ENCODE assay signal across 13 cellular contexts in the genomic region with DNA sequence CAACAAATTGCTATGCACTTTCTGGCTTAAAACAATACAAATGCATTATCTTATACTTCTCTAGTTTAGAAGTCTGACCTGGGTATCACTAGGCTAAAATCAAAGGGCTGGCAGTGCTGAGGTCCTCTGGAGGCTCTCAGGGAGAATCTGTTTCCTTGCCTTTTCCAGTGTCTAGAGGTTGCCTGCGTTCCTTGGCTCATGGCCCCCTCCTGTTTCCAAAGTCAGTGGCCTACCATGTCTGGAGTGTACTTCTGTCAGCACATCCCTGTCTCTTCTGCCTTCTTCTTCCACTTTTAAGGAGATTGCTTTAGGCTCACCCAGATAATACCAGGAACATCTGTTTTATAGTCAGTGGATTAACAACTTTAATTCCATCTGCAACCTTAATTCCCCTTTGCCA. TPM values are rescaled to one million over a fixed set of nuclear protein-coding genes. Genes with fewer than 3 reads are reported as not detected.
A peak's percentile ranks its signal among the peaks of the same experiment; 100 is the strongest.
DNase-seq lines count a peak whose midpoint lies in the region; ATAC-seq and TF ChIP-seq lines count a peak whose summit lies in the region.
"Had no signal": no experiment of that assay in that cellular context is flagged by ENCODE, and none has a peak within 500 bp of the region (broad histone marks: within the 10 kb centered on the region; RNA-seq: fewer than 3 reads in every experiment).

No MANE protein-coding gene starts in this region.

- H3K4me1 Mint-ChIP-seq in CD8-positive, alpha-beta memory T cell = peaks cover 55 to 83% (median 83%) of the 10 kb centered on the region in 3 donors
- peaks cover 41% of the 10 kb centered on the region for H3K4me1 Mint-ChIP-seq in MCF 10A (ENCODE audit: insufficient read depth, unreplicated experiment)

- WGBS in psoas muscle, 3 donors = 90 to 100% (median 96%) methylated on average over 1 of the region's 1 CpG

- H3K9me2 ChIP-seq in DOHH2 (replicated peaks; ENCODE audit: control insufficient read depth, low read length) = no peaks in the 10 kb centered on the region

- TF ChIP-seq CTCF in DOHH2 (IDR thresholded peaks at IDR 0.05; ENCODE audit: low read depth, low read length, poor library complexity, severe bottlenecking) (no peak), WERI-Rb-1 (IDR thresholded peaks at IDR 0.05; ENCODE audit: low read depth, low read length) (no peak), psoas muscle (IDR thresholded peaks at IDR 0.05) (no peak), MCF 10A (IDR thresholded peaks at IDR 0.05; ENCODE audit: unreplicated experiment) (no peak)

- H3K27me3 ChIP-seq in CD8-positive, alpha-beta memory T cell (ENCODE audit: insufficient read depth, low read length, poor library complexity, severe bottlenecking) = no peaks in the 10 kb centered on the region
- no peaks in the 10 kb centered on the region for H3K27me3 ChIP-seq in DOHH2 (ENCODE audit: control insufficient read depth, low read length)
- H3K27me3 ChIP-seq in WERI-Rb-1 (ENCODE audit: insufficient read depth, low read depth, severe bottlenecking) = no peaks in the 10 kb centered on the region
- no peaks in the 10 kb centered on the region for H3K27me3 ChIP-seq in psoas muscle (ENCODE audit: insufficient read depth in 3 of 3, low read length in 2 of 3)

- H3F3A ChIP-seq in DOHH2 (ENCODE audit: control insufficient read depth, insufficient read depth) = no peaks in the 10 kb centered on the region

- CTCF ChIA-PET in CD8-positive, alpha-beta memory T cell (lab: Charles Lee) = no interaction called here
- CTCF ChIA-PET in MCF 10A (lab: Yijun Ruan, JAX) = interaction anchor here (0.6 kb wide), 1 partner anchor 34 kb away, joined by 6 read pairs; no protein-coding TSS in a partner anchor

- intact Hi-C loops in psoas muscle (cut with DNase I) (no loop called here), MCF 10A (cut with micrococcal nuclease) (loop anchor here (5.0 kb wide), 1 partner anchor 51 kb away; a partner anchor contains a TSS)

- H3K4me3 Mint-ChIP-seq in CD8-positive, alpha-beta memory T cell = no peak overlapping the region
- H3K4me3 Mint-ChIP-seq in MCF 10A (ENCODE audit: unreplicated experiment) = no peak overlapping the region
- H3K4me3 Mint-ChIP-seq: HFFc6 had no signal

- DNase-seq in CD8-positive, alpha-beta memory T cell = no peak
- peak; percentile 62 for DNase-seq in WERI-Rb-1
- no peak for DNase-seq in psoas muscle
- DNase-seq in MCF 10A (ENCODE audit: unreplicated experiment) = no peak
- DNase-seq in NCI-H1092 treated with DMSO at 0.1 percent for 48 hours (lab: John Stamatoyannopoulos, UW) = no peak
- DNase-seq: EL, HFFc6, KBM-7 had no signal

- H3K4me1 ChIP-seq in CD8-positive, alpha-beta memory T cell (ENCODE audit: insufficient read depth, low read length) = peaks cover 33% of the 10 kb centered on the region
- H3K4me1 ChIP-seq in DOHH2 (ENCODE audit: control insufficient read depth, low read length) (peaks cover 39% of the 10 kb centered on the region), psoas muscle (peaks cover 27% of the 10 kb centered on the region)

- peaks cover 14 to 36% (median 16%) of the 10 kb centered on the region in 3 donors for H3K36me3 Mint-ChIP-seq in CD8-positive, alpha-beta memory T cell
- peaks cover 7% of the 10 kb centered on the region for H3K36me3 Mint-ChIP-seq in MCF 10A (ENCODE audit: insufficient read depth, unreplicated experiment)

- BruUV-seq in MCF 10A (replicated peaks; lab: Mats Ljungman, UMichigan) = no TSS peak

- POLR2A ChIA-PET in CD8-positive, alpha-beta memory T cell (lab: Charles Lee) = no interaction called here
- POLR2A ChIA-PET in MCF 10A (lab: Yijun Ruan, JAX) = interaction anchor here (1.3 kb wide), 1 partner anchor 33 kb away, joined by 3 read pairs; no protein-coding TSS in a partner anchor

- H3K36me3 ChIP-seq in CD8-positive, alpha-beta memory T cell (ENCODE audit: insufficient read depth, low read length) = no peaks in the 10 kb centered on the region
- H3K36me3 ChIP-seq in DOHH2 (ENCODE audit: control insufficient read depth, low read length) (no peaks in the 10 kb centered on the region), WERI-Rb-1 (no peaks in the 10 kb centered on the region), psoas muscle (ENCODE audit: insufficient read depth in 1 of 2, low read depth in 1 of 2) (no peaks in the 10 kb centered on the region)
- H3K36me3 ChIP-seq: HAP-1 had no signal

- no peak overlapping the region for H3K4me3 ChIP-seq in CD8-positive, alpha-beta memory T cell (ENCODE audit: low read length)
- H3K4me3 ChIP-seq in DOHH2 (ENCODE audit: low read length) (no peak overlapping the region), WERI-Rb-1 (ENCODE audit: low read depth, low read length) (no peak overlapping the region), psoas muscle (no peak overlapping the region)
- H3K4me3 ChIP-seq: A549, HAP-1 had no signal

- peak overlapping the region; percentile 69 for H3K27ac ChIP-seq in CD8-positive, alpha-beta memory T cell (ENCODE audit: low read depth, low read length)
- H3K27ac ChIP-seq in DOHH2 (ENCODE audit: low read depth, low read length) (no peak overlapping the region), WERI-Rb-1 (no peak overlapping the region; the same call in 1 of the 2 replicates), psoas muscle (peak overlapping the region; percentile 65)
- H3K27ac ChIP-seq: HL-60 had no signal

- 0 out of 2 replicates have a peak, but pooled peaks cover 4% of the 10 kb centered on the region for H4K20me1 ChIP-seq in DOHH2 (ENCODE audit: control insufficient read depth, insufficient read depth, low read depth, low read length)

- no peak overlapping the region for H3K27ac Mint-ChIP-seq in CD8-positive, alpha-beta memory T cell
- no peak overlapping the region for H3K27ac Mint-ChIP-seq in MCF 10A (ENCODE audit: low read depth, unreplicated experiment)

- ATAC-seq in psoas muscle (no peak), GM18498 (IDR thresholded peaks at IDR 0.05; ENCODE audit: unreplicated experiment) (no peak)

- peaks cover 6 to 34% (median 25%) of the 10 kb centered on the region in 5 donors for H3K9me3 Mint-ChIP-seq in CD8-positive, alpha-beta memory T cell
- H3K9me3 Mint-ChIP-seq in MCF 10A (ENCODE audit: unreplicated experiment) = peaks cover 8% of the 10 kb centered on the region

- H3K9me3 ChIP-seq in CD8-positive, alpha-beta memory T cell (ENCODE audit: low read length) = peaks cover 7% of the 10 kb centered on the region
- H3K9me3 ChIP-seq in DOHH2 (ENCODE audit: control insufficient read depth, insufficient read depth, low read length) = peaks cover 13% of the 10 kb centered on the region; the same call in 1 of the 2 replicates
- peaks cover 10% of the 10 kb centered on the region for H3K9me3 ChIP-seq in WERI-Rb-1 (ENCODE audit: severe bottlenecking)
- peaks cover 11% of the 10 kb centered on the region for H3K9me3 ChIP-seq in psoas muscle

- peaks cover 0 to 2% of the 10 kb centered on the region in 2 donors for H3K27me3 Mint-ChIP-seq in CD8-positive, alpha-beta memory T cell
- H3K27me3 Mint-ChIP-seq in MCF 10A (ENCODE audit: insufficient read depth, unreplicated experiment) = no peaks in the 10 kb centered on the region

- H3K79me2 ChIP-seq in DOHH2 (ENCODE audit: control insufficient read depth, low read length) = peaks cover 99% of the 10 kb centered on the region

- peak overlapping the region; percentile 23; the same call in 1 of the 2 replicates for H3K4me2 ChIP-seq in DOHH2 (ENCODE audit: low read length)

RNA-seq across cellular contexts. Expression of a gene that starts 52.4 kb away (rescaled TPM):
- 10 to 100 TPM; 58.4 to 65.2 TPM for total RNA-seq in CD8-positive, alpha-beta memory T cell
- polyA plus RNA-seq in CD8-positive, alpha-beta memory T cell = 15.1 TPM
- 10 to 100 TPM; 47.0 to 55.8 (median 50.5) TPM for total RNA-seq in psoas muscle
- 10 to 100 TPM; 21.2 to 40.8 (median 24.3) TPM for polyA plus RNA-seq in psoas muscle
- 68.9 and 79.7 TPM in 2 replicates for total RNA-seq in MCF 10A (2022)

Comparison
In these comparisons a context has a peak if more than half of its experiments do, and no peak if none do; other contexts are left out.
1. H3K27ac ChIP-seq: peak in CD8-positive, alpha-beta memory T cell (single experiment) and psoas muscle (single experiment); none in DOHH2 (single experiment) and WERI-Rb-1 (single experiment).